28 cellular contexts compared by ENCODE assay signal in genomic region chr18:45343365-45343764, GRCh38.
"Had no signal": no experiment of that assay in that cellular context is flagged by ENCODE, and none has a peak within 500 bp of the region (broad histone marks: within the 10 kb centered on the region; RNA-seq: fewer than 3 reads in every experiment).

No MANE protein-coding gene starts in this region.

- ATAC-seq: left cardiac atrium; left lung; lower lobe of right lung; mucosa of descending colon; naive thymus-derived CD4-positive, alpha-beta T cell; natural killer cell treated with Interleukin-12 subunit alpha and Interleukin-12 subunit beta and Interleukin-15 and Interleukin-18, amount 100 ng/mL, for 72 hours; right cardiac atrium; sciatic nerve; stimulated activated naive B cell treated with anti-CD40 and anti-IgM and Interleukin-4, amounts not matched to agents 10 μg/mL and 1 μg/mL and 100 μg/mL, for 72 hours; stimulated activated naive CD8-positive, alpha-beta T cell treated with anti-CD3 and anti-CD28 coated beads, Interleukin-15, Interleukin-2, amounts not matched to agents 100 U/mL and 50 U/mL, for 24 hours had no signal

- H3K27me3 ChIP-seq: left lung, neutrophil, stomach, testis, tibial artery, upper lobe of left lung, vagina had no signal

- DNase-seq: head of caudate nucleus; hippocampal formation; kidney glomerular epithelial cell; left cardiac atrium; left lung; lower lobe of right lung; mammary epithelial cell; midbrain; mucosa of descending colon; naive thymus-derived CD4-positive, alpha-beta T cell; occipital lobe; right cardiac atrium; stimulated activated CD4-positive, alpha-beta T cell treated with anti-CD3 and anti-CD28 coated beads, Interleukin-12 subunit alpha, Interleukin-12 subunit beta, amount 100 ng/mL, for 4 hours; stimulated activated CD4-positive, alpha-beta T cell treated with anti-CD3 and anti-CD28 coated beads, Interleukin-15, amount 100 ng/mL, for 24 hours; stimulated activated CD4-positive, alpha-beta T cell treated with anti-CD3 and anti-CD28 coated beads, Interleukin-2, amount 100 ng/mL, for 24 hours; stimulated activated CD4-positive, alpha-beta T cell treated with anti-CD3 and anti-CD28 coated beads, Interleukin-4, amount 100 ng/mL, for 1 hour; stimulated activated naive B cell treated with anti-CD40 and anti-IgM and Interleukin-4, amounts not matched to agents 10 μg/mL and 1 μg/mL and 100 μg/mL, for 72 hours; stimulated activated naive CD8-positive, alpha-beta T cell treated with anti-CD3 and anti-CD28 coated beads, Interleukin-15, Interleukin-2, amounts not matched to agents 100 U/mL and 50 U/mL, for 24 hours; stomach; testis; tibial artery; upper lobe of left lung had no signal

- H3K27ac ChIP-seq: left lung, lower lobe of right lung, neutrophil, skin epidermis, stomach, testis, tibial artery, upper lobe of left lung, vagina had no signal

- H3K9me3 ChIP-seq: left lung, lower lobe of right lung, mucosa of descending colon, neutrophil, stomach, testis, tibial artery, upper lobe of left lung, vagina had no signal

- FAIRE-seq: keratinocyte had no signal

- H3K4me3 ChIP-seq: left lung, lower lobe of right lung, mucosa of descending colon, skin epidermis, stomach, testis, tibial artery, upper lobe of left lung, vagina had no signal

- H3K4me1 ChIP-seq: left lung, lower lobe of right lung, stomach, tibial artery, upper lobe of left lung, vagina had no signal

- H3K36me3 ChIP-seq: left lung, lower lobe of right lung, neutrophil, stomach, tibial artery, upper lobe of left lung, vagina had no signal
